ENCODE assay signal across 1 cellular context in the genomic region with DNA sequence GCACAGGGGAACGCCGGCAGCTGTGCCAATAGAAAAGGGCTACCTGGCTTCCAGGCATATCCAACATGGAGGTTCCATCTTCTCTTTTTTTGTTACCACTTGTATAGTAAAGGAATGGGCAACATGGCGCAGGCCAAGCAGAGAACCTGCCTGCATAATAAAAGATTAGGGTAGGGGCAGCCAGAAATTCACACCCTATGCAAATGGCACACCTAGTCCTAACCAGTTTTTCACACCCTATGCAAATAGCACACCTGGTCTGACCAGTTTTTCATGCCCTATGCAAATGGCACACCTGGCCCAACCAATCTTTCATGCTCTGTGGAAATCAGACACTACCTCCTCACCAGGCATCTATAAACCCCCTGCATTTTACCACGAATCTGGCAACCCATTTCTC.
A peak's percentile ranks its signal among the peaks of the same experiment; 100 is the strongest.
TF ChIP-seq lines count a peak whose summit lies in the region.

No MANE protein-coding gene starts in this region.

TF ChIP-seq in H1, 55 proteins besides CTCF, POLR2A, EP300 and RAD21 (continued from another document):
- TF ChIP-seq BCL11A (IDR thresholded peaks at IDR 0.05; ENCODE audit: low read depth in 2 of 2, low read length in 2 of 2) (no peak), CHD2 (IDR thresholded peaks at IDR 0.05; ENCODE audit: low read length) (no peak), YY1 (IDR thresholded peaks at IDR 0.05; ENCODE audit: low read depth, low read length) (peak; percentile 77), NANOG (IDR thresholded peaks at IDR 0.05; ENCODE audit: insufficient read depth, low read depth, low read length, poor library complexity, severe bottlenecking) (no peak), SP4 (IDR thresholded peaks at IDR 0.05; ENCODE audit: low read length) (no peak), SP1 (IDR thresholded peaks at IDR 0.05; ENCODE audit: low read depth, low read length) (peak; percentile 61; the same call in 1 of the 2 replicates)
- TF ChIP-seq, protein P1, sequence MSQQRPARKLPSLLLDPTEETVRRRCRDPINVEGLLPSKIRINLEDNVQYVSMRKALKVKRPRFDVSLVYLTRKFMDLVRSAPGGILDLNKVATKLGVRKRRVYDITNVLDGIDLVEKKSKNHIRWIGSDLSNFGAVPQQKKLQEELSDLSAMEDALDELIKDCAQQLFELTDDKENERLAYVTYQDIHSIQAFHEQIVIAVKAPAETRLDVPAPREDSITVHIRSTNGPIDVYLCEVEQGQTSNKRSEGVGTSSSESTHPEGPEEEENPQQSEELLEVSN (IDR thresholded peaks at IDR 0.05): no peak
- TF ChIP-seq, protein P2, sequence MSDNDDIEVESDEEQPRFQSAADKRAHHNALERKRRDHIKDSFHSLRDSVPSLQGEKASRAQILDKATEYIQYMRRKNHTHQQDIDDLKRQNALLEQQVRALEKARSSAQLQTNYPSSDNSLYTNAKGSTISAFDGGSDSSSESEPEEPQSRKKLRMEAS (IDR thresholded peaks at IDR 0.05): 0 out of 2 replicates have a peak, but pooled peaks have one; percentile 28
TF ChIP-seq in H1: peak in this region for 5.
